ENCODE assay signal across 29 cellular contexts in the genomic region with DNA sequence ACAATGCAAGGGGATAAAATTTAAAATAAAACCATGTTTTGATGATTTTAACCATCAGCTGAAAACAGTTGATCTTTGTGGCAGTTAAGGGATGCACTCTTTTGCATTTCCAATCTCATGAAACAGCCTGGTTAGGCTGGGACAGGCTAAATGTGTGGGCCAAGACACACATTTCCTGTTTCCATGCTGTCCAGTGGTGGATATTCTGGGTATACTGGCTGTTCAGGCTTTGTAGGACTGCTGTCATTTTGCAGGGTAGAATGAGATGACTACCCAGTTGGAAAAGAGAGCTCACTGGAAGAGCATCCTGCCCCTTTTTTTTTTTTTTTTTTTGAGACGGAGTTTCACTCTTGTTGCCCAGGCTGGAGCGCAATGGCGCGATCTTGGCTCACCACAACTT.
"Had no signal": no experiment of that assay in that cellular context is flagged by ENCODE, and none has a peak within 500 bp of the region (broad histone marks: within the 10 kb centered on the region; RNA-seq: fewer than 3 reads in every experiment).

No MANE protein-coding gene starts in this region.

- H3K27ac ChIP-seq: left lung, lower lobe of right lung, neural progenitor cell, neutrophil, parathyroid adenoma, right atrium auricular region, right lobe of liver, stomach, testis, thyroid gland, transverse colon, upper lobe of right lung had no signal

- H3K4me1 Mint-ChIP-seq: immature natural killer cell; naive B cell; natural killer cell; nephron progenitor cell; stimulated activated naive B cell treated with anti-CD40 and anti-IgM and Interleukin-4, amounts not matched to agents 10 μg/mL and 1 μg/mL and 100 μg/mL, for 72 hours had no signal

- H3K36me3 Mint-ChIP-seq: natural killer cell had no signal

- H3K27ac Mint-ChIP-seq: nephron progenitor cell; neural progenitor cell; stimulated activated naive B cell treated with anti-CD40 and anti-IgM and Interleukin-4, amounts not matched to agents 10 μg/mL and 1 μg/mL and 100 μg/mL, for 72 hours had no signal

- H3K36me3 ChIP-seq: neural progenitor cell had no signal

- H3K4me1 ChIP-seq: lower lobe of right lung, neural progenitor cell, parathyroid adenoma, right atrium auricular region, stomach, testis, thyroid gland, transverse colon, upper lobe of right lung had no signal

- H3K27me3 ChIP-seq: left lung, neural progenitor cell, neutrophil, right atrium auricular region, right lobe of liver, stomach, testis, thyroid gland, transverse colon, upper lobe of right lung had no signal

- H3K4me3 Mint-ChIP-seq: immature natural killer cell; naive B cell; natural killer cell; nephron progenitor cell; neural progenitor cell; stimulated activated naive B cell treated with anti-CD40 and anti-IgM and Interleukin-4, amounts not matched to agents 10 μg/mL and 1 μg/mL and 100 μg/mL, for 72 hours had no signal

- DNase-seq: hypothalamus; immature natural killer cell; kidney; left colon; left lung; lower lobe of right lung; mammary epithelial cell; mesenchymal stem cell; naive B cell; natural killer cell; nephron progenitor cell; occipital lobe; right lobe of liver; stimulated activated CD4-positive, alpha-beta T cell treated with anti-CD3 and anti-CD28 coated beads, Interleukin-12 subunit alpha, Interleukin-12 subunit beta, amount 100 ng/mL, for 4 hours; stimulated activated CD4-positive, alpha-beta T cell treated with anti-CD3 and anti-CD28 coated beads, Interleukin-15, amount 100 ng/mL, for 24 hours; stimulated activated CD4-positive, alpha-beta T cell treated with anti-CD3 and anti-CD28 coated beads, Interleukin-2, amount 100 ng/mL, for 24 hours; stimulated activated CD4-positive, alpha-beta T cell treated with anti-CD3 and anti-CD28 coated beads, Interleukin-4, amount 100 ng/mL, for 1 hour; stimulated activated naive B cell treated with anti-CD40 and anti-IgM and Interleukin-4, amounts not matched to agents 10 μg/mL and 1 μg/mL and 100 μg/mL, for 72 hours; stimulated activated naive CD8-positive, alpha-beta T cell treated with anti-CD3 and anti-CD28 coated beads, Interleukin-15, Interleukin-2, amounts not matched to agents 100 U/mL and 50 U/mL, for 24 hours; stomach; testis; thyroid gland; transverse colon; upper lobe of right lung had no signal

- H3K4me3 ChIP-seq: left lung, lower lobe of right lung, neural progenitor cell, right atrium auricular region, right lobe of liver, smooth muscle cell, stomach, testis, thyroid gland, transverse colon, upper lobe of right lung had no signal

- ATAC-seq: left colon; natural killer cell; right lobe of liver; stimulated activated naive B cell treated with anti-CD40 and anti-IgM and Interleukin-4, amounts not matched to agents 10 μg/mL and 1 μg/mL and 100 μg/mL, for 72 hours; stimulated activated naive CD8-positive, alpha-beta T cell treated with anti-CD3 and anti-CD28 coated beads, Interleukin-15, Interleukin-2, amounts not matched to agents 100 U/mL and 50 U/mL, for 24 hours had no signal

- H3K27me3 Mint-ChIP-seq: naive B cell; stimulated activated naive B cell treated with anti-CD40 and anti-IgM and Interleukin-4, amounts not matched to agents 10 μg/mL and 1 μg/mL and 100 μg/mL, for 72 hours had no signal

- H3K9me3 Mint-ChIP-seq: immature natural killer cell; naive B cell; natural killer cell; nephron progenitor cell; neural progenitor cell; stimulated activated naive B cell treated with anti-CD40 and anti-IgM and Interleukin-4, amounts not matched to agents 10 μg/mL and 1 μg/mL and 100 μg/mL, for 72 hours had no signal

- H3K9me3 ChIP-seq: left lung, lower lobe of right lung, neutrophil, right atrium auricular region, right lobe of liver, stomach, testis, thyroid gland, transverse colon, upper lobe of right lung had no signal
